In the genomic region with DNA sequence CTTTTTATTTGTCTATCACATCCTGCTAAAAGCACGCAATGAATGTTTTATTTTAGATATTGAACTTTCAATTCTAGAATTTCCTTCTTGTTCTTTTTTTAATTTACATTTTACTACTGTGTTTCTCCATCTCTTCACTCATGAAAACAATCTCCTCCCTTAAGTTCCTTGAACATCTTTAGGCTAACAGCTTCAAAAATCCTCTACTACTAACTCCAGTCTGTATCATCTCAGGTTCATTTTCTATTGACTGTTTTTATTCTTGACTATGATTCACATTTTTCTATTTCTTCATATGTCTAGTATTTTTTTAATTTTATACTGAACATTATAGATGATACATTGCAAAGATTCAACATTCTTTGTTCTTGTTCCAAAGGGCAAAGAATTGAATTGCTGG, we compare ENCODE assay signal across 6 cellular contexts.
"Had no signal": no experiment of that assay in that cellular context is flagged by ENCODE, and none has a peak within 500 bp of the region (broad histone marks: within the 10 kb centered on the region; RNA-seq: fewer than 3 reads in every experiment).

No MANE protein-coding gene starts in this region.

- H3K4me3 Mint-ChIP-seq: GM23338, H9, HFFc6 had no signal

- DNase-seq: H9, HCEC 1CT, HFFc6, IMR-90, KBM-7 had no signal

- ATAC-seq: GM23338 had no signal

- H3K27ac Mint-ChIP-seq: GM23338, H9, HFFc6 had no signal

- H3K4me1 Mint-ChIP-seq: GM23338, H9 had no signal

- H3K4me3 ChIP-seq: GM23338 had no signal
